Comparison of ENCODE assay signal across 1 cellular context in the genomic region with DNA sequence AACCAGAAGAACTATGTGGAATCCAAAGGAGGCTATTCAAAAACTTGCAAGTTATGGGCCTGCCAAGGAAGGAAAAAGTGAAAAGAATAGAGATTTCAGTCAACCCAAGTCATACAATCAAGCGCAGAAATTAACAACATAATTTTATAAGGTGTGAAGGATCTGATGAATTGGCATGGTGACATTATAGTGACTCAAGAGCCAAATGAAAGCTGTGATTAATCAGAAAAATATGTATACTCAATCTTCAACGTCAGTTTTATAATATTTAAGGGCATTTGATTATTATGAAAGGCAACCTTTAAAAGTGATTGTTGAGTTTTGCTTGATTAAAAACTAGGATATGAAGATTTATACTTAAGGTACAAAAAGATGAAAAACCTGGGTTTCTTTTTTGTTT.
TF ChIP-seq lines count a peak whose summit lies in the region.

No MANE protein-coding gene starts in this region.

TF ChIP-seq in H1, 55 proteins besides CTCF, POLR2A, EP300 and RAD21:
- no peak for TF ChIP-seq MAFK (IDR thresholded peaks at IDR 0.05; ENCODE audit: low read depth, low read length)
- no peak for TF ChIP-seq SP1 (IDR thresholded peaks at IDR 0.05; ENCODE audit: low read depth, low read length)
- no peak for TF ChIP-seq EZH2 (IDR thresholded peaks at IDR 0.05; ENCODE audit: low read depth, low read length, severe bottlenecking)
- no peak for TF ChIP-seq KDM4A (IDR thresholded peaks at IDR 0.05; ENCODE audit: low read depth, low read length, severe bottlenecking)
- no peak for TF ChIP-seq KDM1A (IDR thresholded peaks at IDR 0.05; ENCODE audit: borderline replicate concordance, low read length)
- no peak for TF ChIP-seq FOSL1 (IDR thresholded peaks at IDR 0.05; ENCODE audit: insufficient read depth, low read depth, low read length)
- TF ChIP-seq, protein P1, sequence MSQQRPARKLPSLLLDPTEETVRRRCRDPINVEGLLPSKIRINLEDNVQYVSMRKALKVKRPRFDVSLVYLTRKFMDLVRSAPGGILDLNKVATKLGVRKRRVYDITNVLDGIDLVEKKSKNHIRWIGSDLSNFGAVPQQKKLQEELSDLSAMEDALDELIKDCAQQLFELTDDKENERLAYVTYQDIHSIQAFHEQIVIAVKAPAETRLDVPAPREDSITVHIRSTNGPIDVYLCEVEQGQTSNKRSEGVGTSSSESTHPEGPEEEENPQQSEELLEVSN (IDR thresholded peaks at IDR 0.05) = no peak
- no peak for TF ChIP-seq EGR1 (IDR thresholded peaks at IDR 0.05; ENCODE audit: borderline replicate concordance, low read depth, low read length)
- TF ChIP-seq, protein P2, sequence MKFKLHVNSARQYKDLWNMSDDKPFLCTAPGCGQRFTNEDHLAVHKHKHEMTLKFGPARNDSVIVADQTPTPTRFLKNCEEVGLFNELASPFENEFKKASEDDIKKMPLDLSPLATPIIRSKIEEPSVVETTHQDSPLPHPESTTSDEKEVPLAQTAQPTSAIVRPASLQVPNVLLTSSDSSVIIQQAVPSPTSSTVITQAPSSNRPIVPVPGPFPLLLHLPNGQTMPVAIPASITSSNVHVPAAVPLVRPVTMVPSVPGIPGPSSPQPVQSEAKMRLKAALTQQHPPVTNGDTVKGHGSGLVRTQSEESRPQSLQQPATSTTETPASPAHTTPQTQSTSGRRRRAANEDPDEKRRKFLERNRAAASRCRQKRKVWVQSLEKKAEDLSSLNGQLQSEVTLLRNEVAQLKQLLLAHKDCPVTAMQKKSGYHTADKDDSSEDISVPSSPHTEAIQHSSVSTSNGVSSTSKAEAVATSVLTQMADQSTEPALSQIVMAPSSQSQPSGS (IDR thresholded peaks at IDR 0.05; ENCODE audit: low read length) = no peak
- no peak for TF ChIP-seq ASH2L (IDR thresholded peaks at IDR 0.05; ENCODE audit: low read length)
- no peak for TF ChIP-seq BCL11A (IDR thresholded peaks at IDR 0.05; ENCODE audit: low read depth in 2 of 2, low read length in 2 of 2)
- TF ChIP-seq SP4 (IDR thresholded peaks at IDR 0.05; ENCODE audit: low read length) = no peak
- no peak for TF ChIP-seq CBX5 (IDR thresholded peaks at IDR 0.05; ENCODE audit: low read depth, low read length)
- TF ChIP-seq SUZ12 (IDR thresholded peaks at IDR 0.05; ENCODE audit: low read length) = no peak
